Comparison of ENCODE assay signal across 8 cellular contexts in the genomic region with DNA sequence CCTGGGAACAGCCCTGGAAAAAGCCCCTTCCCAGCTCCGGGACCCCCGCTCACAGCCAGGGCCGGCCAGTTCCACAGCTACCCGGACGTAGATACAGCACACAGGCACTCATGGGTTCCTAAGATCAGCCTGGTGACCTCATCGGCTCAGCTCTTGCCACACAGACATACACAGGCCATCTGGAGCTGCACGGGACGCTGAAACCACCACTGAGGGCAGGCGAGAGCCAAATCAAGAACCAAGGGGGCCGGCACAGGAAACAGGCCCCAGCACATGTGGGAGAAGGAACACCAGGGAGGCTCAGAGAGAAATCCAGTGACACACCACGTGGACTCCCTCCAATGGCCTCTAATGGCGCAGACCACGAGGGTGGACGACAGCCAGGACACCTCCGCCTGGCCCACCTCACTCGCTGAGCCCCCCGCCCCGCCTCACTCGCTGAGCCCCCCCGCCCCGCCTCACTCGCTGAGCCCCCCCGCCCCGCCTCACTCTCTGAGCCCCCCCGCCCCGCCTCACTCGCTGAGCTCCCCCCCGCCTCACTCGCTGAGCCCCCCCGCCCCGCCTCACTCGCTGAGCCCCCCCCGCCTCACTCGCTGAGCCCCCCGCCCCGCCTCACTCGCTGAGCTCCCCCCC.
DNase-seq lines count a peak whose midpoint lies in the region; ATAC-seq and TF ChIP-seq lines count a peak whose summit lies in the region.

No MANE protein-coding gene starts in this region.

- H3K27ac ChIP-seq in neuronal stem cell (replicated peaks; ENCODE audit: low read length) (peak overlapping the region; percentile 30), MM.1S (ENCODE audit: low read length) (no peak overlapping the region)

- intact Hi-C loops in Right ventricle myocardium inferior (cut with DNase I), result no loop called here
- intact Hi-C loops in cardiac septum (cut with DNase I), result no loop called here

- H2AFZ ChIP-seq in neuronal stem cell (ENCODE audit: low read length) (no peak overlapping the region), MM.1S (ENCODE audit: low read length) (no peak overlapping the region)

- peaks cover 4 to 22% of the 10 kb centered on the region in 2 donors for H3K4me1 ChIP-seq in neuronal stem cell (ENCODE audit: control insufficient read depth in 2 of 2, insufficient read depth in 1 of 2, low read depth in 1 of 2, low read length in 2 of 2)
- peaks cover 19% of the 10 kb centered on the region for H3K4me1 ChIP-seq in MM.1S (ENCODE audit: low read length)

- no peak overlapping the region for H3K14ac ChIP-seq in neuronal stem cell (ENCODE audit: low read length)

- H4K8ac ChIP-seq in neuronal stem cell (ENCODE audit: low read depth, low read length), result no peak overlapping the region

- peak; percentile 90 for ATAC-seq in Right ventricle myocardium inferior

- H3F3A ChIP-seq in MM.1S (ENCODE audit: insufficient read depth, low read length), result peaks cover 23% of the 10 kb centered on the region

- H3K4me3 ChIP-seq in neuronal stem cell (ENCODE audit: low read length in 2 of 2) (no peak overlapping the region), MM.1S (ENCODE audit: low read length) (no peak overlapping the region)

- H3K36me3 ChIP-seq in neuronal stem cell (replicated peaks in 1 of 2; ENCODE audit: control insufficient read depth in 2 of 2, insufficient read depth in 2 of 2, low read length in 2 of 2), result peaks cover 4 to 18% of the 10 kb centered on the region in 2 donors
- H3K36me3 ChIP-seq in MM.1S (replicated peaks; ENCODE audit: insufficient read depth, low read length), result peaks cover 6% of the 10 kb centered on the region

- no peak overlapping the region for H4K91ac ChIP-seq in neuronal stem cell (ENCODE audit: low read depth, low read length, poor library complexity)

- WGBS in neuronal stem cell (ENCODE audit: extremely low coverage in 2 of 2, insufficient read length in 2 of 2, insufficient replicate concordance in 1 of 2), 2 donors, result no CpG with 5 or more reads among the region's 37 CpGs

- no peaks in the 10 kb centered on the region for H4K20me1 ChIP-seq in MM.1S (ENCODE audit: insufficient read depth, low read length)

- no peak overlapping the region for H2BK12ac ChIP-seq in neuronal stem cell (ENCODE audit: low read length)

- H3K4me2 ChIP-seq in neuronal stem cell (ENCODE audit: insufficient read depth, low read length, poor library complexity, severe bottlenecking) (no peak overlapping the region), MM.1S (ENCODE audit: low read depth, low read length) (no peak overlapping the region)

- no peak overlapping the region for H3K23ac ChIP-seq in neuronal stem cell (ENCODE audit: low read depth, low read length, poor library complexity)

- no peak overlapping the region for H3K4ac ChIP-seq in neuronal stem cell (ENCODE audit: low read length)

- no peak overlapping the region for H2BK120ac ChIP-seq in neuronal stem cell (ENCODE audit: low read depth, low read length)

- no peaks in the 10 kb centered on the region for H3K27me3 ChIP-seq in neuronal stem cell (ENCODE audit: control insufficient read depth in 3 of 3, insufficient read depth in 3 of 3, low read depth in 1 of 3, low read length in 3 of 3)
- H3K27me3 ChIP-seq in MM.1S (replicated peaks; ENCODE audit: insufficient read depth, low read length), result no peaks in the 10 kb centered on the region

- H3K79me2 ChIP-seq in MM.1S (ENCODE audit: low read length), result peaks cover 90% of the 10 kb centered on the region

- H2BK15ac ChIP-seq in neuronal stem cell (ENCODE audit: low read length), result no peak overlapping the region

- no peaks in the 10 kb centered on the region for H3K9me2 ChIP-seq in MM.1S (replicated peaks; ENCODE audit: insufficient read depth, low read length)

- no peak for TF ChIP-seq CTCF in MM.1S (IDR thresholded peaks at IDR 0.05; ENCODE audit: low read length)

- H2BK5ac ChIP-seq in neuronal stem cell (ENCODE audit: low read length), result no peak overlapping the region

- peak overlapping the region; percentile 24 for H3K18ac ChIP-seq in neuronal stem cell (ENCODE audit: low read length)

- no peak overlapping the region for H3K9ac ChIP-seq in neuronal stem cell (ENCODE audit: low read depth, low read length, poor library complexity)
- no peak overlapping the region for H3K9ac ChIP-seq in MM.1S (ENCODE audit: low read length)

- DNase-seq in Right ventricle myocardium inferior (ENCODE audit: missing footprints) (peak; percentile 88), cardiac septum (ENCODE audit: low spot score) (no peak), NOMO-1 (lab: John Stamatoyannopoulos, UW; ENCODE audit: unreplicated experiment in 2 of 2) (peak; percentile 97), neuronal stem cell (ENCODE audit: low spot score) (peak; percentile 29), MM.1S (no peak)
- DNase-seq in effector CD8-positive, alpha-beta T cell (lab: John Stamatoyannopoulos, UW), result peak; percentile 35
- no peak for DNase-seq in stimulated activated CD4-positive, alpha-beta T cell treated with anti-CD3 and anti-CD28 coated beads, Interleukin-4, amount 100 ng/mL, for 24 hours
- no peak for DNase-seq in stimulated activated CD4-positive, alpha-beta T cell treated with anti-CD3 and anti-CD28 coated beads, Interleukin-1b, Interleukin-23, amount 100 ng/mL, for 48 hours

- H3K79me1 ChIP-seq in neuronal stem cell (ENCODE audit: low read depth, low read length), result peaks cover 5% of the 10 kb centered on the region

- peaks cover 8 to 10% of the 10 kb centered on the region in 2 donors for H3K9me3 ChIP-seq in neuronal stem cell (replicated peaks in 1 of 2; ENCODE audit: control insufficient read depth in 2 of 2, insufficient read depth in 1 of 2, low read depth in 1 of 2, low read length in 2 of 2)
- H3K9me3 ChIP-seq in MM.1S (replicated peaks; ENCODE audit: insufficient read depth, low read length), result no peaks in the 10 kb centered on the region

- H2AK5ac ChIP-seq in neuronal stem cell (ENCODE audit: low read depth, low read length), result no peak overlapping the region

Comparison
In these comparisons a context has a peak if more than half of its experiments do, and no peak if none do; other contexts are left out.
1. DNase-seq: peak in Right ventricle myocardium inferior (single experiment), NOMO-1 (2 of 2), effector CD8-positive, alpha-beta T cell (single experiment) and neuronal stem cell (single experiment); none in cardiac septum (single experiment), stimulated activated CD4-positive, alpha-beta T cell treated with anti-CD3 and anti-CD28 coated beads, Interleukin-4, amount 100 ng/mL, for 24 hours (single experiment), stimulated activated CD4-positive, alpha-beta T cell treated with anti-CD3 and anti-CD28 coated beads, Interleukin-1b, Interleukin-23, amount 100 ng/mL, for 48 hours (single experiment) and MM.1S (single experiment).